In the genomic region with DNA sequence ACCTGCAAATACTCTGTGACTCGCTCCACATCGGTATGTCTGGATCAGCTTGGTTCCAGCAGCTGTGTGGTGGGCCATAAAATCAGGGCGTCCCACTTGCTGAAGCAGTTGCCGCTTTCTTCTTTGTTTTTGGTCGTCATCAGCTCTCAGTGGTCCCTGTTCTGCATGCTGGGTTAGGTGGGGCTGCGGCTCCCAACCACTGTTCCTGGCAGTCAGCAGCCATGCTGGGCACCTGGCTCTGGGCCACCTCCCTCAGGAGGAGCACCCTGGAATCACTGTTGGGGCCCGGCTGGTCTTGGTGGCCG, we compare ENCODE assay signal across 20 cellular contexts.
"Had no signal": no experiment of that assay in that cellular context is flagged by ENCODE, and none has a peak within 500 bp of the region (broad histone marks: within the 10 kb centered on the region; RNA-seq: fewer than 3 reads in every experiment).

No MANE protein-coding gene starts in this region.

- H3K4me2 ChIP-seq: neural progenitor cell had no signal

- H3K9ac ChIP-seq: neural progenitor cell had no signal

- H3K9me3 ChIP-seq: heart right ventricle, lower lobe of right lung, transverse colon, vagina had no signal

- H3K27ac ChIP-seq: brain microvascular endothelial cell, heart right ventricle, lower lobe of right lung, neural progenitor cell, transverse colon, vagina had no signal

- H3K4me1 ChIP-seq: neural progenitor cell, vagina had no signal

- H3K36me3 ChIP-seq: neural progenitor cell had no signal

- H3K27me3 Mint-ChIP-seq: central memory CD8-positive, alpha-beta T cell; effector memory CD8-positive, alpha-beta T cell; T-helper 17 cell had no signal

- H2AFZ ChIP-seq: neural progenitor cell had no signal

- H3K4me3 ChIP-seq: heart right ventricle, lower lobe of right lung, neural progenitor cell, transverse colon, vagina had no signal

- DNase-seq: activated CD4-positive, alpha-beta T cell treated with anti-CD3 and anti-CD28 coated beads for 48 hours; activated CD8-positive, alpha-beta memory T cell treated with anti-CD3 and anti-CD28 coated beads for 24 hours; activated naive CD4-positive, alpha-beta T cell treated with anti-CD3 and anti-CD28 coated beads, Interleukin-2, amount 50 U/mL, for 16 hours; activated T-cell treated with anti-CD3 and anti-CD28 coated beads for 4 hours; anterior cingulate cortex; brain microvascular endothelial cell; effector memory CD8-positive, alpha-beta T cell; foreskin melanocyte; heart right ventricle; left colon; lower lobe of right lung; stimulated activated CD4-positive, alpha-beta T cell treated with anti-CD3 and anti-CD28 coated beads, Interleukin-12 subunit alpha, Interleukin-12 subunit beta, amount 100 ng/mL, for 4 hours; stimulated activated CD4-positive, alpha-beta T cell treated with anti-CD3 and anti-CD28 coated beads, Interleukin-2, amount 100 ng/mL, for 24 hours; T-helper 17 cell; transverse colon had no signal

- H3K27me3 ChIP-seq: brain microvascular endothelial cell, heart right ventricle, neural progenitor cell, transverse colon, vagina had no signal

- H3K9me3 Mint-ChIP-seq: activated T-helper 2 cell treated with anti-CD3 and anti-CD28 coated beads, Interferon-gamma antibody, Interleukin-2, Interleukin-4, amounts not matched to agents 10 μg/mL and 5 μg/mL and 100 μg/mL, durations not matched to agents 14 hours and 24 hours and 36 hours; central memory CD8-positive, alpha-beta T cell; effector memory CD8-positive, alpha-beta T cell had no signal

- H3K4me3 Mint-ChIP-seq: central memory CD8-positive, alpha-beta T cell; effector memory CD8-positive, alpha-beta T cell; neural progenitor cell; T-helper 17 cell had no signal

- H3K27ac Mint-ChIP-seq: activated T-helper 2 cell treated with anti-CD3 and anti-CD28 coated beads, Interferon-gamma antibody, Interleukin-2, Interleukin-4, amounts not matched to agents 10 μg/mL and 5 μg/mL and 100 μg/mL, durations not matched to agents 14 hours and 24 hours and 36 hours; neural progenitor cell; T-helper 17 cell had no signal

- ATAC-seq: left colon, SK-N-SH treated with all-trans-retinoic acid at 6 μM for 48 hours had no signal

- H3K4me1 Mint-ChIP-seq: neural progenitor cell had no signal
